In genomic region chr15:67922971-67923646, GRCh38 we compare ENCODE assay signal across 16 cellular contexts.
DNase-seq lines count a peak whose midpoint lies in the region; ATAC-seq and TF ChIP-seq lines count a peak whose summit lies in the region.
"Had no signal": no experiment of that assay in that cellular context is flagged by ENCODE, and none has a peak within 500 bp of the region (broad histone marks: within the 10 kb centered on the region; RNA-seq: fewer than 3 reads in every experiment).

No MANE protein-coding gene starts in this region.

- H3K4me1 ChIP-seq in lower lobe of right lung, result peaks cover 4% of the 10 kb centered on the region

- TF ChIP-seq CTCF in VCaP (conservative IDR thresholded peaks at IDR 0.05) (no peak), lower lobe of right lung (IDR thresholded peaks at IDR 0.05) (no peak)

- DNase-seq in NCI-H510A treated with DMSO at 0.1 percent for 48 hours (lab: John Stamatoyannopoulos, UW) (peak; percentile 45), NCI-H510A (lab: John Stamatoyannopoulos, UW) (no peak), lower lobe of right lung (no peak)
- DNase-seq in stimulated activated CD4-positive, alpha-beta T cell treated with anti-CD3 and anti-CD28 coated beads, Interleukin-4, amount 100 ng/mL, for 24 hours, result no peak
- no peak for DNase-seq in activated CD4-positive, alpha-beta T cell treated with anti-CD3 and anti-CD28 coated beads for 4 hours
- no peak for DNase-seq in activated CD4-positive, alpha-beta T cell treated with anti-CD3 and anti-CD28 coated beads for 1 hour
- DNase-seq: activated CD4-positive, alpha-beta memory T cell treated with anti-CD3 and anti-CD28 coated beads for 36 hours; CD4-positive, alpha-beta memory T cell; mesenchymal stem cell; NCI-H1694 treated with DMSO at 0.1 percent for 48 hours; occipital lobe; small intestine; stimulated activated naive CD8-positive, alpha-beta T cell treated with anti-CD3 and anti-CD28 coated beads, Interleukin-15, Interleukin-2, amounts not matched to agents 100 U/mL and 50 U/mL, for 24 hours had no signal

- no peaks in the 10 kb centered on the region for H3K27me3 ChIP-seq in lower lobe of right lung (ENCODE audit: low read depth)

- H3K9me3 ChIP-seq in lower lobe of right lung, result peaks cover 3% of the 10 kb centered on the region

- H3K27ac ChIP-seq in VCaP (peak overlapping the region; percentile 99), lower lobe of right lung (peak overlapping the region; percentile 39)
- H3K27ac ChIP-seq: KMS-11 had no signal

- no peak for ATAC-seq in lower lobe of right lung
- ATAC-seq in GM18861 (IDR thresholded peaks at IDR 0.05; ENCODE audit: unreplicated experiment), result no peak
- ATAC-seq: stimulated activated naive CD8-positive, alpha-beta T cell treated with anti-CD3 and anti-CD28 coated beads, Interleukin-15, Interleukin-2, amounts not matched to agents 100 U/mL and 50 U/mL, for 24 hours had no signal

- H3K4me3 ChIP-seq in lower lobe of right lung, result no peak overlapping the region

- intact Hi-C loops in lower lobe of right lung (cut with DNase I), result no loop called here

- no peaks in the 10 kb centered on the region for H3K36me3 ChIP-seq in lower lobe of right lung
